Comparison of ENCODE assay signal across 13 cellular contexts in the genomic region with DNA sequence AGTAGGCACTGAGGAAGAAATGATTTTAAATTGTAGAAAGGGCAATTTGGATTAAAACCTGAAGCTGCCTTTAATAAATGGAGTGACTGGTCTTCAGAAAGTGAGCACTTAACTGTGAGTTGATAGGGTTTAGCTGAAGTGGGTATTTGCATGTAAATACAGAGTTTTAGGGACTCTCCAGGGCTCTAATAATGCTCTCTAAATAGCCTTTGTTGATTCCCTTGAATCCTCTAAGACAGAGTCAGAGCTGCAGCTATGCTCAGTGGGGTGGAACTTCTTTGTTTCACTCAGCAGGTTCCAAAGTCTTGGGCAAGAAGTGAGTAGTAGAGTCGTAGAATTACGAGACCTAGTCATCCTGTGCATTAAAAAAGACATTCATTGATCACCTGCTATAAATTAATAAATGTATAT. TPM values are rescaled to one million over a fixed set of nuclear protein-coding genes. Genes with fewer than 3 reads are reported as not detected.
DNase-seq lines count a peak whose midpoint lies in the region; ATAC-seq, FAIRE-seq and TF ChIP-seq lines count a peak whose summit lies in the region.
"Had no signal": no experiment of that assay in that cellular context is flagged by ENCODE, and none has a peak within 500 bp of the region (broad histone marks: within the 10 kb centered on the region; RNA-seq: fewer than 3 reads in every experiment).

No MANE protein-coding gene starts in this region.

- no peaks in the 10 kb centered on the region for H3K79me2 ChIP-seq in smooth muscle cell (ENCODE audit: low read depth)

- no peak overlapping the region for H2AFZ ChIP-seq in smooth muscle cell (ENCODE audit: low read depth)

- H3K36me3 ChIP-seq in endodermal cell (ENCODE audit: control insufficient read depth, insufficient read depth, low read length) (no peaks in the 10 kb centered on the region), small intestine (ENCODE audit: control insufficient read depth in 2 of 2, insufficient read depth in 2 of 2, low read length in 2 of 2) (no peaks in the 10 kb centered on the region), smooth muscle cell (ENCODE audit: low read depth) (no peaks in the 10 kb centered on the region)
- H3K36me3 ChIP-seq: brain microvascular endothelial cell, SJSA1 had no signal

- DNase-seq in endodermal cell (peak; percentile 80), small intestine (no peak), HK-2 (ENCODE audit: unreplicated experiment) (no peak), smooth muscle cell (lab: John Stamatoyannopoulos, UW; ENCODE audit: unreplicated experiment) (no peak)
- no peak for DNase-seq in activated T-cell treated with anti-CD3 and anti-CD28 coated beads, Interleukin-2, amount 50 U/mL, for 48 hours
- DNase-seq: brain microvascular endothelial cell; CD4-positive, alpha-beta T cell; NCI-H1694 treated with DMSO at 0.1 percent for 48 hours had no signal

- H3K27me3 ChIP-seq in endodermal cell (ENCODE audit: control insufficient read depth, insufficient read depth, low read length, poor library complexity, severe bottlenecking) (peaks cover 75% of the 10 kb centered on the region), small intestine (ENCODE audit: control insufficient read depth in 2 of 2, insufficient read depth in 2 of 2, low read length in 2 of 2) (no peaks in the 10 kb centered on the region), smooth muscle cell (ENCODE audit: low read depth) (peaks cover 10% of the 10 kb centered on the region)
- H3K27me3 ChIP-seq: brain microvascular endothelial cell, SJSA1 had no signal

- peaks cover 10% of the 10 kb centered on the region for H3K4me1 ChIP-seq in endodermal cell (ENCODE audit: control insufficient read depth, insufficient read depth, low read length)
- H3K4me1 ChIP-seq in small intestine (ENCODE audit: control insufficient read depth in 2 of 2, insufficient read depth in 1 of 2, low read depth in 1 of 2, low read length in 1 of 2): no peaks in the 10 kb centered on the region
- H3K4me1 ChIP-seq in smooth muscle cell (ENCODE audit: low read depth): peaks cover 17% of the 10 kb centered on the region

- no peaks in the 10 kb centered on the region for H3K9me3 ChIP-seq in endodermal cell (ENCODE audit: control insufficient read depth, low read length)
- no peaks in the 10 kb centered on the region for H3K9me3 ChIP-seq in small intestine (ENCODE audit: control insufficient read depth, low read depth)
- no peaks in the 10 kb centered on the region for H3K9me3 ChIP-seq in smooth muscle cell (replicated peaks; ENCODE audit: low read depth)
- H3K9me3 ChIP-seq: SJSA1 had no signal

- H3K4me3 ChIP-seq in endodermal cell (ENCODE audit: low read length) (peak overlapping the region; percentile 5), small intestine (ENCODE audit: low read depth in 1 of 2, low read length in 2 of 2) (no peak overlapping the region), smooth muscle cell (no peak overlapping the region)
- H3K4me3 ChIP-seq: SJSA1 had no signal

- H3K36me3 Mint-ChIP-seq in endodermal cell (ENCODE audit: low read depth): no peaks in the 10 kb centered on the region

- H4K20me1 ChIP-seq in smooth muscle cell (ENCODE audit: low read depth): no peaks in the 10 kb centered on the region

- 0% methylated on average over 2 of the region's 2 CpGs; no CpG with 5 or more reads in 1 of the 2 experiments for WGBS in endodermal cell (ENCODE audit: insufficient coverage in 1 of 2, insufficient read length in 1 of 2), 2 experiments
- 0 to 29% (median 9%) methylated on average over 2 of the region's 2 CpGs for WGBS in small intestine, 3 donors
- WGBS in smooth muscle cell (ENCODE audit: low lambda C conversion rate): 37% methylated on average over 2 of the region's 2 CpGs

- peaks cover 98% of the 10 kb centered on the region for H3K27me3 Mint-ChIP-seq in endodermal cell (ENCODE audit: insufficient read depth)

- peaks cover 31% of the 10 kb centered on the region for H3K4me1 Mint-ChIP-seq in endodermal cell

- H3K27ac ChIP-seq in endodermal cell (ENCODE audit: low read depth, low read length): peak overlapping the region; percentile 52
- no peak overlapping the region for H3K27ac ChIP-seq in small intestine (ENCODE audit: low read depth in 1 of 2, low read length in 1 of 2)
- no peak overlapping the region for H3K27ac ChIP-seq in smooth muscle cell (ENCODE audit: low read depth)
- H3K27ac ChIP-seq: brain microvascular endothelial cell, SJSA1 had no signal

- H3K9ac ChIP-seq in endodermal cell (ENCODE audit: extremely low read depth, low read length, poor library complexity, severe bottlenecking) (no peak overlapping the region), smooth muscle cell (ENCODE audit: low read depth) (no peak overlapping the region)

- ATAC-seq in GM18508 (IDR thresholded peaks at IDR 0.05; ENCODE audit: insufficient read depth, unreplicated experiment) (peak; percentile 97), GM21447 (IDR thresholded peaks at IDR 0.05; ENCODE audit: unreplicated experiment) (peak; percentile 97), HG03095 (IDR thresholded peaks at IDR 0.05; ENCODE audit: unreplicated experiment) (peak; percentile 96)

- no peak for FAIRE-seq in small intestine (lab: Jason Lieb, UNC)

- no peak overlapping the region for H3K4me3 Mint-ChIP-seq in endodermal cell
- H3K4me3 Mint-ChIP-seq: CD4-positive, alpha-beta T cell had no signal

- H3K27ac Mint-ChIP-seq in endodermal cell: no peak overlapping the region
- H3K27ac Mint-ChIP-seq: CD4-positive, alpha-beta T cell had no signal

- H3K4me2 ChIP-seq in smooth muscle cell: no peak overlapping the region

- H3F3A ChIP-seq in smooth muscle cell (ENCODE audit: low read depth): no peaks in the 10 kb centered on the region

- H3K9me3 Mint-ChIP-seq in endodermal cell: no peaks in the 10 kb centered on the region
- H3K9me3 Mint-ChIP-seq: CD4-positive, alpha-beta T cell had no signal

- no peak for TF ChIP-seq CTCF in endodermal cell (conservative IDR thresholded peaks at IDR 0.05)
- TF ChIP-seq CTCF in smooth muscle cell (IDR thresholded peaks at IDR 0.05; ENCODE audit: borderline replicate concordance, insufficient read depth, poor library complexity, severe bottlenecking): no peak

RNA-seq across cellular contexts. Expression of a gene that starts 21.4 kb away (rescaled TPM):
- total RNA-seq in endodermal cell (not detected), smooth muscle cell (not detected in 2 replicates)
- 28.3 TPM for polyA plus RNA-seq in endodermal cell (2013, experiment 1 of 2)
- 28.7 TPM for polyA plus RNA-seq in endodermal cell (2013, experiment 2 of 2)
- polyA plus RNA-seq in small intestine (not detected), smooth muscle cell (not detected in 2 replicates)
- total RNA-seq: CD4-positive, alpha-beta T cell; SJSA1 had no signal
- polyA plus RNA-seq: thymus had no signal
